In genomic region chr10:70227548-70228320, GRCh38 we compare ENCODE assay signal across 12 cellular contexts. TPM values are rescaled to one million over a fixed set of nuclear protein-coding genes. Genes with fewer than 3 reads are reported as not detected.
DNase-seq lines count a peak whose midpoint lies in the region; ATAC-seq and TF ChIP-seq lines count a peak whose summit lies in the region.
"Had no signal": no experiment of that assay in that cellular context is flagged by ENCODE, and none has a peak within 500 bp of the region (broad histone marks: within the 10 kb centered on the region; RNA-seq: fewer than 3 reads in every experiment).

No MANE protein-coding gene starts in this region.

- ATAC-seq in heart left ventricle (peak in 3 of 4 donors; percentile 42 to 60 (median 48)), Right ventricle myocardium superior (ENCODE audit: poor library complexity) (no peak), HG02571 (IDR thresholded peaks at IDR 0.05; ENCODE audit: unreplicated experiment) (no peak), HG02588 (IDR thresholded peaks at IDR 0.05; ENCODE audit: unreplicated experiment) (no peak)

- H3K4me3 ChIP-seq in heart left ventricle (no peak overlapping the region), muscle layer of duodenum (ENCODE audit: low read depth in 1 of 2, low read length in 2 of 2) (no peak overlapping the region), coronary artery (no peak overlapping the region)
- H3K4me3 ChIP-seq: right lobe of liver, SJSA1 had no signal

- whole genome bisulfite sequencing in heart left ventricle, 4 donors = 61 to 78% (median 64%) methylated on average over 3 of the region's 3 CpGs

- intact Hi-C loops in heart left ventricle (cut with DNase I) = loop anchor here in 4 of 10 donors (5.0 to 10.0 kb wide), 4 partner anchors 45 to 317 kb away; no protein-coding TSS in a partner anchor
- intact Hi-C loops in Right ventricle myocardium superior (cut with DNase I) = no loop called here

- H3K27ac ChIP-seq in heart left ventricle (peak overlapping the region in 6 of 12 donors; percentile 1 to 34 (median 28)), epithelial cell of prostate (peak overlapping the region; percentile 67), muscle layer of duodenum (ENCODE audit: low read length) (peak overlapping the region; percentile 66), coronary artery (no peak overlapping the region)
- H3K27ac ChIP-seq: SJSA1 had no signal

- DNase-seq in heart left ventricle (no peak), Right ventricle myocardium superior (no peak), epithelial cell of prostate (ENCODE audit: low read depth, low spot score) (no peak), coronary artery (ENCODE audit: low spot score) (no peak), medulla oblongata (ENCODE audit: extremely low spot score) (no peak)
- DNase-seq: NCI-H1436, NCI-H748 treated with DMSO at 0.1 percent for 48 hours, right lobe of liver had no signal

- TF ChIP-seq POLR2A in heart left ventricle (IDR thresholded peaks at IDR 0.05) = no peak

- H3K9me3 ChIP-seq in heart left ventricle = no peaks in the 10 kb centered on the region
- H3K9me3 ChIP-seq in muscle layer of duodenum (ENCODE audit: control insufficient read depth in 1 of 2, low read length in 2 of 2) = no peaks in the 10 kb centered on the region
- H3K9me3 ChIP-seq: right lobe of liver, SJSA1 had no signal

- TF ChIP-seq CTCF in heart left ventricle (IDR thresholded peaks at IDR 0.05) (no peak), coronary artery (IDR thresholded peaks at IDR 0.05) (no peak)

- no peaks in the 10 kb centered on the region for H3K27me3 ChIP-seq in heart left ventricle
- H3K27me3 ChIP-seq in muscle layer of duodenum (ENCODE audit: low read depth, low read length) = no peaks in the 10 kb centered on the region
- H3K27me3 ChIP-seq: right lobe of liver, SJSA1 had no signal

- H3K36me3 ChIP-seq in heart left ventricle (peaks cover 0 to 26% (median 12%) of the 10 kb centered on the region in 9 donors), muscle layer of duodenum (ENCODE audit: control insufficient read depth in 1 of 2, insufficient read depth in 2 of 2, low read length in 2 of 2) (peaks cover 0 to 9% of the 10 kb centered on the region in 2 donors)

- H3K4me1 ChIP-seq in heart left ventricle = peaks cover 0 to 55% (median 23%) of the 10 kb centered on the region in 12 donors
- H3K4me1 ChIP-seq in muscle layer of duodenum (ENCODE audit: control insufficient read depth in 1 of 2, insufficient read depth in 2 of 2, low read length in 2 of 2) = peaks cover 11% of the 10 kb centered on the region in 2 donors

RNA-seq across cellular contexts. Expression of gene PPA1, which starts 5.5 kb away (rescaled TPM):
- total RNA-seq in heart left ventricle (100 to 1,000 TPM in 3 of 9 donors, 10 to 100 TPM in 6; 61.1 to 151 (median 81.0) TPM), Right ventricle myocardium superior (96.6 TPM)
- 100 to 1,000 TPM in 1 of 2 donors, 10 to 100 TPM in 1; 89.5 to 143 TPM for polyA plus RNA-seq in heart left ventricle

RNA-seq across cellular contexts. Expression of gene NPFFR1, which starts 56.1 kb away (rescaled TPM):
- total RNA-seq in heart left ventricle (under 1 TPM in 1 of 9 donors, not detected in 8; 0.52 TPM), Right ventricle myocardium superior (0.03 TPM)
- not detected for polyA plus RNA-seq in heart left ventricle
- total RNA-seq: right lobe of liver, SJSA1 had no signal

RNA-seq across cellular contexts. Expression of gene SAR1A, which starts 57.4 kb away (rescaled TPM):
- total RNA-seq in heart left ventricle = 100 to 1,000 TPM in 2 of 9 donors, 10 to 100 TPM in 7; 47.6 to 117 (median 88.6) TPM
- polyA plus RNA-seq in heart left ventricle = 10 to 100 TPM; 28.7 to 67.8 TPM
- total RNA-seq in Right ventricle myocardium superior = 72.7 TPM

Comparison
In these comparisons a context has a peak if more than half of its experiments do, and no peak if none do; other contexts are left out.
1. ATAC-seq: peak in heart left ventricle (3 of 4); none in Right ventricle myocardium superior (single experiment), HG02571 (single experiment) and HG02588 (single experiment).
2. H3K27ac ChIP-seq: peak in epithelial cell of prostate (single experiment) and muscle layer of duodenum (single experiment); none in coronary artery (0 of 2).